In the genomic region with DNA sequence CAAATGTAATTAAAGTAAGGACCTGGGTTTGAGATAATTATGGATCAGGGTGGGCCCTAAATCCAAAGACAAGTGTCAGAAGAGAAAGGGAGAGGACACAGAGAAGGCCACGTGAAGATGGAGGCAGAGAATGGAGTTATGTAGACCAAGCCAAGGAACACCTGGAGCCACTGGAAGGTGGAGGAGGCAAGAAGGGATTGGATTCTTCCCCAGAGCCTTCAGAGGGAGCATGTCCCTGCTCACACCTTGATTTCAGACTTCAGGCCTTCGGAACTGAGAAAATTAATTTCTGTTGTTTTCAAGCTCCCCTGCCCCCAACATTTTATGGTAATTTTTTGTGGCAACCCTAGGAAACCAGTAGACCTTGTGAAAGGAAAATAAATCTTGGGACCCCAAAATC, we compare ENCODE assay signal across 27 cellular contexts. TPM values are rescaled to one million over a fixed set of nuclear protein-coding genes. Genes with fewer than 3 reads are reported as not detected.
"Had no signal": no experiment of that assay in that cellular context is flagged by ENCODE, and none has a peak within 500 bp of the region (broad histone marks: within the 10 kb centered on the region; RNA-seq: fewer than 3 reads in every experiment).

No MANE protein-coding gene starts in this region.

- H3K27ac ChIP-seq: colonic mucosa, heart right ventricle, neural progenitor cell, prostate gland, right atrium auricular region, stomach, thyroid gland had no signal

- H3K36me3 ChIP-seq: colonic mucosa, heart right ventricle, neural progenitor cell, prostate gland, right atrium auricular region, stomach, thyroid gland had no signal

- H3K9me3 ChIP-seq: colonic mucosa, esophagus squamous epithelium, heart right ventricle, mucosa of descending colon, prostate gland, right atrium auricular region, stomach, thyroid gland had no signal

- H3K9ac ChIP-seq: neural progenitor cell had no signal

- ATAC-seq: heart right ventricle, mucosa of descending colon, sciatic nerve had no signal

- DNase-seq: colonic mucosa; dermis blood vessel endothelial cell; effector memory CD4-positive, alpha-beta T cell; erythroblast; esophagus squamous epithelium; foreskin melanocyte; glutamatergic neuron; heart right ventricle; hypothalamus; immature natural killer cell; mucosa of descending colon; naive B cell; stimulated activated CD4-positive, alpha-beta T cell treated with anti-CD3 and anti-CD28 coated beads, Interleukin-12 subunit alpha, Interleukin-12 subunit beta, amount 100 ng/mL, for 4 hours; stimulated activated CD4-positive, alpha-beta T cell treated with anti-CD3 and anti-CD28 coated beads, Interleukin-1b, Interleukin-23, amount 100 ng/mL, for 48 hours; stimulated activated CD4-positive, alpha-beta T cell treated with anti-CD3 and anti-CD28 coated beads, Interleukin-4, amount 100 ng/mL, for 1 hour; stimulated activated CD8-positive, alpha-beta memory T cell treated with anti-CD3 and anti-CD28 coated beads, Interleukin-4, amount 100 ng/mL, for 48 hours; stimulated activated naive CD4-positive, alpha-beta T cell treated with Interleukin-2 at 50 U/mL for 16 hours; stomach; thyroid gland had no signal

- H3K4me2 ChIP-seq: neural progenitor cell, smooth muscle cell had no signal

- H3K4me3 ChIP-seq: colonic mucosa, heart right ventricle, lung, mucosa of descending colon, neural progenitor cell, prostate gland, right atrium auricular region, smooth muscle cell, stomach, thyroid gland had no signal

- H3K27me3 ChIP-seq: colonic mucosa, heart right ventricle, neural progenitor cell, right atrium auricular region, stomach, thyroid gland had no signal

- H2AFZ ChIP-seq: neural progenitor cell had no signal

- H3K4me1 ChIP-seq: colonic mucosa, neural progenitor cell, prostate gland, right atrium auricular region, thyroid gland had no signal

RNA-seq across cellular contexts. Expression of a gene that starts 19.6 kb away (rescaled TPM):
- total RNA-seq: dermis blood vessel endothelial cell had no signal
- polyA plus RNA-seq: immature natural killer cell, liver had no signal

RNA-seq across cellular contexts. Expression of a gene that starts 59.4 kb away (rescaled TPM):
- total RNA-seq: osteoblast had no signal
- polyA plus RNA-seq: immature natural killer cell had no signal
